Comparison of ENCODE assay signal across 8 cellular contexts in genomic region chr2:87518547-87518946, GRCh38.
DNase-seq lines count a peak whose midpoint lies in the region; ATAC-seq and TF ChIP-seq lines count a peak whose summit lies in the region.
"Not testable (repeated sequence)": the region's sequence is repeated elsewhere in the genome, so short reads cannot be mapped to it uniquely, and the experiment has no call there.

No MANE protein-coding gene starts in this region.

- H3K27me3 ChIP-seq in DOHH2 (ENCODE audit: control insufficient read depth, low read length): not testable (repeated sequence)

- not testable (repeated sequence) for H3K79me2 ChIP-seq in DOHH2 (ENCODE audit: control insufficient read depth, low read length); OCI-LY7 (ENCODE audit: insufficient read depth, low read depth, low read length)

- H2AFZ ChIP-seq in OCI-LY7 (ENCODE audit: low read length): not testable (repeated sequence)

- H3K4me2 ChIP-seq in DOHH2 (ENCODE audit: low read length) (peak overlapping the region; percentile 71), OCI-LY7 (ENCODE audit: low read length) (peak overlapping the region; percentile 56)

- not testable (repeated sequence) for ATAC-seq in effector memory CD8-positive, alpha-beta T cell (replicated peaks); naive thymus-derived CD8-positive, alpha-beta T cell; stimulated activated naive B cell treated with anti-CD40 and anti-IgM and Interleukin-4, amounts not matched to agents 10 μg/mL and 1 μg/mL and 100 μg/mL, for 72 hours (replicated peaks)

- peak overlapping the region; percentile 60 for H3K4me3 ChIP-seq in DOHH2 (ENCODE audit: low read length)
- H3K4me3 ChIP-seq in OCI-LY7 (ENCODE audit: low read depth, low read length, poor library complexity, severe bottlenecking): not testable (repeated sequence)

- TF ChIP-seq CTCF in CD14-positive monocyte (IDR thresholded peaks at IDR 0.05); DOHH2 (IDR thresholded peaks at IDR 0.05; ENCODE audit: low read depth, low read length, poor library complexity, severe bottlenecking); OCI-LY7 (conservative IDR thresholded peaks at IDR 0.05; ENCODE audit: low read length): not testable (repeated sequence)

- H3K4me1 Mint-ChIP-seq in CD14-positive monocyte: peaks cover 27% of the 10 kb centered on the region
- peaks cover 31% of the 10 kb centered on the region for H3K4me1 Mint-ChIP-seq in activated CD4-positive, alpha-beta T cell treated with anti-CD3 and anti-CD28 coated beads, Interleukin-2, amount 10 ng/mL, durations not matched to agents 7 days and 5 days
- peaks cover 45% of the 10 kb centered on the region for H3K4me1 Mint-ChIP-seq in activated naive CD4-positive, alpha-beta T cell treated with anti-CD3 and anti-CD28 coated beads, Interleukin-2, amount 10 ng/mL, durations not matched to agents 7 days and 5 days
- H3K4me1 Mint-ChIP-seq in effector memory CD8-positive, alpha-beta T cell (ENCODE audit: low read depth in 2 of 2): peaks cover 8 to 19% of the 10 kb centered on the region in 2 donors
- peaks cover 3 to 57% (median 25%) of the 10 kb centered on the region in 4 donors for H3K4me1 Mint-ChIP-seq in naive thymus-derived CD8-positive, alpha-beta T cell
- H3K4me1 Mint-ChIP-seq in stimulated activated naive B cell treated with anti-CD40 and anti-IgM and Interleukin-4, amounts not matched to agents 10 μg/mL and 1 μg/mL and 100 μg/mL, for 72 hours: peaks cover 25 to 52% of the 10 kb centered on the region in 2 donors

- H4K20me1 ChIP-seq in DOHH2 (ENCODE audit: control insufficient read depth, insufficient read depth, low read depth, low read length); OCI-LY7 (ENCODE audit: insufficient read depth, low read length): not testable (repeated sequence)

- H3K27ac Mint-ChIP-seq in CD14-positive monocyte: peak overlapping the region; percentile 30 to 85 (median 82)
- peak overlapping the region; percentile 64 for H3K27ac Mint-ChIP-seq in activated CD4-positive, alpha-beta T cell treated with anti-CD3 and anti-CD28 coated beads, Interleukin-2, amount 10 ng/mL, durations not matched to agents 7 days and 5 days
- H3K27ac Mint-ChIP-seq in activated naive CD4-positive, alpha-beta T cell treated with anti-CD3 and anti-CD28 coated beads, Interleukin-2, amount 10 ng/mL, durations not matched to agents 7 days and 5 days: peak overlapping the region; percentile 80
- H3K27ac Mint-ChIP-seq in effector memory CD8-positive, alpha-beta T cell: peak overlapping the region; percentile 82 to 92
- H3K27ac Mint-ChIP-seq in naive thymus-derived CD8-positive, alpha-beta T cell: peak overlapping the region in 8 of 10 donors; percentile 33 to 93 (median 80)
- H3K27ac Mint-ChIP-seq in stimulated activated naive B cell treated with anti-CD40 and anti-IgM and Interleukin-4, amounts not matched to agents 10 μg/mL and 1 μg/mL and 100 μg/mL, for 72 hours: peak overlapping the region; percentile 96

- not testable (repeated sequence) for H3K4me3 Mint-ChIP-seq in CD14-positive monocyte; activated CD4-positive, alpha-beta T cell treated with anti-CD3 and anti-CD28 coated beads, Interleukin-2, amount 10 ng/mL, durations not matched to agents 7 days and 5 days; activated naive CD4-positive, alpha-beta T cell treated with anti-CD3 and anti-CD28 coated beads, Interleukin-2, amount 10 ng/mL, durations not matched to agents 7 days and 5 days
- H3K4me3 Mint-ChIP-seq in effector memory CD8-positive, alpha-beta T cell: peak overlapping the region; percentile 19 to 31
- H3K4me3 Mint-ChIP-seq in naive thymus-derived CD8-positive, alpha-beta T cell: peak overlapping the region in 3 of 10 donors; percentile 6 to 15 (median 7)
- H3K4me3 Mint-ChIP-seq in stimulated activated naive B cell treated with anti-CD40 and anti-IgM and Interleukin-4, amounts not matched to agents 10 μg/mL and 1 μg/mL and 100 μg/mL, for 72 hours: peak overlapping the region; percentile 18 to 44

- not testable (repeated sequence) for H3F3A ChIP-seq in DOHH2 (ENCODE audit: control insufficient read depth, insufficient read depth)

- not testable (repeated sequence) for H3K9me2 ChIP-seq in DOHH2 (replicated peaks; ENCODE audit: control insufficient read depth, low read length); OCI-LY7 (ENCODE audit: insufficient read depth, low read length)

- peaks cover 70% of the 10 kb centered on the region for H3K4me1 ChIP-seq in DOHH2 (ENCODE audit: control insufficient read depth, low read length)
- peaks cover 54% of the 10 kb centered on the region for H3K4me1 ChIP-seq in OCI-LY7 (ENCODE audit: insufficient read depth, low read length, poor library complexity, severe bottlenecking)

- POLR2A ChIA-PET in OCI-LY7 (lab: Charles Lee); activated CD4-positive, alpha-beta T cell treated with anti-CD3 and anti-CD28 coated beads, Interleukin-2, amount 10 ng/mL, durations not matched to agents 7 days and 5 days (lab: Charles Lee); naive thymus-derived CD8-positive, alpha-beta T cell (lab: Charles Lee): not testable (repeated sequence)

- BruUV-seq in OCI-LY7 (replicated peaks; lab: Mats Ljungman, UMichigan): not testable (repeated sequence)

- not testable (repeated sequence) for H3K36me3 ChIP-seq in DOHH2 (ENCODE audit: control insufficient read depth, low read length); OCI-LY7 (ENCODE audit: insufficient read depth, low read length)

- not testable (repeated sequence) for H3K27me3 Mint-ChIP-seq in CD14-positive monocyte (ENCODE audit: low read depth in 3 of 3); activated CD4-positive, alpha-beta T cell treated with anti-CD3 and anti-CD28 coated beads, Interleukin-2, amount 10 ng/mL, durations not matched to agents 7 days and 5 days; activated naive CD4-positive, alpha-beta T cell treated with anti-CD3 and anti-CD28 coated beads, Interleukin-2, amount 10 ng/mL, durations not matched to agents 7 days and 5 days; effector memory CD8-positive, alpha-beta T cell; naive thymus-derived CD8-positive, alpha-beta T cell; stimulated activated naive B cell treated with anti-CD40 and anti-IgM and Interleukin-4, amounts not matched to agents 10 μg/mL and 1 μg/mL and 100 μg/mL, for 72 hours

- CTCF ChIA-PET in OCI-LY7 (lab: Charles Lee; ENCODE audit: unreplicated experiment); activated CD4-positive, alpha-beta T cell treated with anti-CD3 and anti-CD28 coated beads, Interleukin-2, amount 10 ng/mL, durations not matched to agents 7 days and 5 days (lab: Charles Lee); activated naive CD4-positive, alpha-beta T cell treated with anti-CD3 and anti-CD28 coated beads, Interleukin-2, amount 10 ng/mL, durations not matched to agents 7 days and 5 days (lab: Charles Lee): not testable (repeated sequence)

- intact Hi-C loops in CD14-positive monocyte (cut with micrococcal nuclease); OCI-LY7 (cut with micrococcal nuclease; ENCODE audit: unreplicated experiment): not testable (repeated sequence)

- H3K9me3 Mint-ChIP-seq in CD14-positive monocyte; activated CD4-positive, alpha-beta T cell treated with anti-CD3 and anti-CD28 coated beads, Interleukin-2, amount 10 ng/mL, durations not matched to agents 7 days and 5 days; activated naive CD4-positive, alpha-beta T cell treated with anti-CD3 and anti-CD28 coated beads, Interleukin-2, amount 10 ng/mL, durations not matched to agents 7 days and 5 days; effector memory CD8-positive, alpha-beta T cell; naive thymus-derived CD8-positive, alpha-beta T cell; stimulated activated naive B cell treated with anti-CD40 and anti-IgM and Interleukin-4, amounts not matched to agents 10 μg/mL and 1 μg/mL and 100 μg/mL, for 72 hours: not testable (repeated sequence)

- not testable (repeated sequence) for DNase-seq in CD14-positive monocyte (ENCODE audit: low spot score); activated CD4-positive, alpha-beta T cell treated with anti-CD3 and anti-CD28 coated beads, Interleukin-2, amount 10 ng/mL, durations not matched to agents 7 days and 5 days; activated naive CD4-positive, alpha-beta T cell treated with anti-CD3 and anti-CD28 coated beads, Interleukin-2, amount 10 ng/mL, durations not matched to agents 7 days and 5 days; effector memory CD8-positive, alpha-beta T cell; naive thymus-derived CD8-positive, alpha-beta T cell; stimulated activated naive B cell treated with anti-CD40 and anti-IgM and Interleukin-4, amounts not matched to agents 10 μg/mL and 1 μg/mL and 100 μg/mL, for 72 hours
- DNase-seq in OCI-LY7 (ENCODE audit: low spot score): peak; percentile 10

- H3K9me3 ChIP-seq in DOHH2 (ENCODE audit: control insufficient read depth, insufficient read depth, low read length); OCI-LY7 (ENCODE audit: low read length): not testable (repeated sequence)

- H3K36me3 Mint-ChIP-seq in CD14-positive monocyte: peaks cover 3 to 14% of the 10 kb centered on the region in 2 donors
- H3K36me3 Mint-ChIP-seq in activated CD4-positive, alpha-beta T cell treated with anti-CD3 and anti-CD28 coated beads, Interleukin-2, amount 10 ng/mL, durations not matched to agents 7 days and 5 days (ENCODE audit: low read depth): peaks cover 19% of the 10 kb centered on the region
- peaks cover 20% of the 10 kb centered on the region for H3K36me3 Mint-ChIP-seq in activated naive CD4-positive, alpha-beta T cell treated with anti-CD3 and anti-CD28 coated beads, Interleukin-2, amount 10 ng/mL, durations not matched to agents 7 days and 5 days
- H3K36me3 Mint-ChIP-seq in effector memory CD8-positive, alpha-beta T cell (ENCODE audit: insufficient read depth); naive thymus-derived CD8-positive, alpha-beta T cell; stimulated activated naive B cell treated with anti-CD40 and anti-IgM and Interleukin-4, amounts not matched to agents 10 μg/mL and 1 μg/mL and 100 μg/mL, for 72 hours: not testable (repeated sequence)

- H3K27ac ChIP-seq in DOHH2 (ENCODE audit: low read depth, low read length) (peak overlapping the region; percentile 88), OCI-LY7 (ENCODE audit: low read depth, low read length, poor library complexity, severe bottlenecking) (peak overlapping the region; percentile 82)
